Comparison of ENCODE assay signal across 1 cellular context in the genomic region with DNA sequence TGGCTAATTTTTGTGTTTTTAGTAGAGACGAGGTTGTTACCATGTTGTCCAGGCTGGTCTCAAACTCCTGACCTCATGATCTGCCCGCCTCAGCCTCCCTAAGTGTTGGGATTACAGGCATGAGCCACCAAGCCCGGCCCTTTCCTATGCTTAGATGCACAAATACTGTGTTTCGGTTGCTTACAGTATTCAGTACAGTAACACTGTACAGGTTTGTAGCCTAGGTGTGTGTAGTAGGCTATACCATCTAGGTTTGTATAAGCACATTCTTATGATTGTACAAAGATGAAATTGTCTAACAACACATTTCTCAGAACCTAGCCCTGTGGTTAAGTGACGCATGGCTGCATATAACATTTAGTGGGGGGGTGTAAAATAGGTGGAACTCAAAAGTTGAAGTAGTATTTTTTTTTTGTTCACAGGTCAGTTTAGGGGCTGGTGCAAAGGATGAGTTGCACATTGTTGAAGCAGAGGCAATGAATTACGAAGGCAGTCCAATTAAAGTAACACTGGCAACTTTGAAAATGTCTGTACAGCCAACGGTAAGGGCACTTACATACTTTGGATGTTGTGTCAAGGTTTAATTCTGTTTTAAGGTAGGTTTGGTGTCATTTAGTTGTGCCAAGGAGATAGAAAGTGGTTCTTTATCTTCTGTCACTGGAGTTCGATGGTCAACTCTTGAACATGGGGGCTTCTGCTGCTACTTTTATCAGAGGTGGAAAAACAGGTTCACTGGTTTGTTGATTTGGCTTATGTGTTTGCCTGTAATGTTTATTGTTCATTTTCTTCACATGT.
TF ChIP-seq lines count a peak whose summit lies in the region.

No MANE protein-coding gene starts in this region.

TF ChIP-seq in K562, 482 proteins besides CTCF, POLR2A, EP300 and RAD21:
- TF ChIP-seq ZNF76 (CRISPR knock-in tag; IDR thresholded peaks at IDR 0.05; ENCODE audit: borderline replicate concordance) (no peak), DMBX1 (CRISPR knock-in tag; IDR thresholded peaks at IDR 0.05; ENCODE audit: borderline replicate concordance) (no peak), GTF2A2 (tag; IDR thresholded peaks at IDR 0.05) (no peak), MIER1 (IDR thresholded peaks at IDR 0.05; ENCODE audit: low read depth) (no peak), POLR2B (IDR thresholded peaks at IDR 0.05; ENCODE audit: low read depth, partially characterized antibody) (peak; percentile 18), ATF1 (CRISPR knock-in tag; IDR thresholded peaks at IDR 0.05) (no peak), ATF1 (tag; IDR thresholded peaks at IDR 0.05) (0 out of 2 replicates have a peak, but pooled peaks have one; percentile 13), ZNF165 (CRISPR knock-in tag; IDR thresholded peaks at IDR 0.05; ENCODE audit: borderline replicate concordance) (no peak), PML (IDR thresholded peaks at IDR 0.05; ENCODE audit: low read length) (peak; percentile 34; the same call in 1 of the 2 replicates), RFX1 (IDR thresholded peaks at IDR 0.05) (no peak), SUPT5H (IDR thresholded peaks at IDR 0.05) (peak; percentile 13), FOS (IDR thresholded peaks at IDR 0.05; ENCODE audit: extremely low read depth, insufficient read length) (no peak), TCF3 (CRISPR knock-in tag; IDR thresholded peaks at IDR 0.05) (0 out of 2 replicates have a peak, but pooled peaks have one; percentile 10), MED1 (CRISPR knock-in tag; IDR thresholded peaks at IDR 0.05; ENCODE audit: borderline replicate concordance) (no peak), ETV6 (IDR thresholded peaks at IDR 0.05; ENCODE audit: borderline replicate concordance in 1 of 2, low read depth in 2 of 2, low read length in 1 of 2) (no peak), ETV6 (CRISPR knock-in tag; IDR thresholded peaks at IDR 0.05; ENCODE audit: borderline replicate concordance) (0 out of 2 replicates have a peak, but pooled peaks have one; percentile 37), ZNF668 (CRISPR knock-in tag; IDR thresholded peaks at IDR 0.05) (no peak), MTA2 (IDR thresholded peaks at IDR 0.05; ENCODE audit: low read depth) (no peak), KLF13 (tag; IDR thresholded peaks at IDR 0.05; ENCODE audit: borderline replicate concordance, low read depth) (no peak)
- TF ChIP-seq, protein P1, sequence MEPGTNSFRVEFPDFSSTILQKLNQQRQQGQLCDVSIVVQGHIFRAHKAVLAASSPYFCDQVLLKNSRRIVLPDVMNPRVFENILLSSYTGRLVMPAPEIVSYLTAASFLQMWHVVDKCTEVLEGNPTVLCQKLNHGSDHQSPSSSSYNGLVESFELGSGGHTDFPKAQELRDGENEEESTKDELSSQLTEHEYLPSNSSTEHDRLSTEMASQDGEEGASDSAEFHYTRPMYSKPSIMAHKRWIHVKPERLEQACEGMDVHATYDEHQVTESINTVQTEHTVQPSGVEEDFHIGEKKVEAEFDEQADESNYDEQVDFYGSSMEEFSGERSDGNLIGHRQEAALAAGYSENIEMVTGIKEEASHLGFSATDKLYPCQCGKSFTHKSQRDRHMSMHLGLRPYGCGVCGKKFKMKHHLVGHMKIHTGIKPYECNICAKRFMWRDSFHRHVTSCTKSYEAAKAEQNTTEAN (CRISPR knock-in tag; IDR thresholded peaks at IDR 0.05): no peak
- TF ChIP-seq, protein P2, sequence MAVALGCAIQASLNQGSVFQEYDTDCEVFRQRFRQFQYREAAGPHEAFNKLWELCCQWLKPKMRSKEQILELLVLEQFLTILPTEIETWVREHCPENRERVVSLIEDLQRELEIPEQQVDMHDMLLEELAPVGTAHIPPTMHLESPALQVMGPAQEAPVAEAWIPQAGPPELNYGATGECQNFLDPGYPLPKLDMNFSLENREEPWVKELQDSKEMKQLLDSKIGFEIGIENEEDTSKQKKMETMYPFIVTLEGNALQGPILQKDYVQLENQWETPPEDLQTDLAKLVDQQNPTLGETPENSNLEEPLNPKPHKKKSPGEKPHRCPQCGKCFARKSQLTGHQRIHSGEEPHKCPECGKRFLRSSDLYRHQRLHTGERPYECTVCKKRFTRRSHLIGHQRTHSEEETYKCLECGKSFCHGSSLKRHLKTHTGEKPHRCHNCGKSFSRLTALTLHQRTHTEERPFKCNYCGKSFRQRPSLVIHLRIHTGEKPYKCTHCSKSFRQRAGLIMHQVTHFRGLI (CRISPR knock-in tag; IDR thresholded peaks at IDR 0.05): no peak
- TF ChIP-seq, protein P3, sequence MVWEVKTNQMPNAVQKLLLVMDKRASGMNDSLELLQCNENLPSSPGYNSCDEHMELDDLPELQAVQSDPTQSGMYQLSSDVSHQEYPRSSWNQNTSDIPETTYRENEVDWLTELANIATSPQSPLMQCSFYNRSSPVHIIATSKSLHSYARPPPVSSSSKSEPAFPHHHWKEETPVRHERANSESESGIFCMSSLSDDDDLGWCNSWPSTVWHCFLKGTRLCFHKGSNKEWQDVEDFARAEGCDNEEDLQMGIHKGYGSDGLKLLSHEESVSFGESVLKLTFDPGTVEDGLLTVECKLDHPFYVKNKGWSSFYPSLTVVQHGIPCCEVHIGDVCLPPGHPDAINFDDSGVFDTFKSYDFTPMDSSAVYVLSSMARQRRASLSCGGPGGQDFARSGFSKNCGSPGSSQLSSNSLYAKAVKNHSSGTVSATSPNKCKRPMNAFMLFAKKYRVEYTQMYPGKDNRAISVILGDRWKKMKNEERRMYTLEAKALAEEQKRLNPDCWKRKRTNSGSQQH (CRISPR knock-in tag; IDR thresholded peaks at IDR 0.05): no peak
- TF ChIP-seq, protein P4, sequence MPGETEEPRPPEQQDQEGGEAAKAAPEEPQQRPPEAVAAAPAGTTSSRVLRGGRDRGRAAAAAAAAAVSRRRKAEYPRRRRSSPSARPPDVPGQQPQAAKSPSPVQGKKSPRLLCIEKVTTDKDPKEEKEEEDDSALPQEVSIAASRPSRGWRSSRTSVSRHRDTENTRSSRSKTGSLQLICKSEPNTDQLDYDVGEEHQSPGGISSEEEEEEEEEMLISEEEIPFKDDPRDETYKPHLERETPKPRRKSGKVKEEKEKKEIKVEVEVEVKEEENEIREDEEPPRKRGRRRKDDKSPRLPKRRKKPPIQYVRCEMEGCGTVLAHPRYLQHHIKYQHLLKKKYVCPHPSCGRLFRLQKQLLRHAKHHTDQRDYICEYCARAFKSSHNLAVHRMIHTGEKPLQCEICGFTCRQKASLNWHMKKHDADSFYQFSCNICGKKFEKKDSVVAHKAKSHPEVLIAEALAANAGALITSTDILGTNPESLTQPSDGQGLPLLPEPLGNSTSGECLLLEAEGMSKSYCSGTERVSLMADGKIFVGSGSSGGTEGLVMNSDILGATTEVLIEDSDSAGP (CRISPR knock-in tag; IDR thresholded peaks at IDR 0.05): no peak
- TF ChIP-seq, protein P5, sequence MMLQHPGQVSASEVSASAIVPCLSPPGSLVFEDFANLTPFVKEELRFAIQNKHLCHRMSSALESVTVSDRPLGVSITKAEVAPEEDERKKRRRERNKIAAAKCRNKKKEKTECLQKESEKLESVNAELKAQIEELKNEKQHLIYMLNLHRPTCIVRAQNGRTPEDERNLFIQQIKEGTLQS (IDR thresholded peaks at IDR 0.05): no peak
- TF ChIP-seq, protein P5 (CRISPR knock-in tag; conservative IDR thresholded peaks at IDR 0.05): no peak
- TF ChIP-seq, protein P6, sequence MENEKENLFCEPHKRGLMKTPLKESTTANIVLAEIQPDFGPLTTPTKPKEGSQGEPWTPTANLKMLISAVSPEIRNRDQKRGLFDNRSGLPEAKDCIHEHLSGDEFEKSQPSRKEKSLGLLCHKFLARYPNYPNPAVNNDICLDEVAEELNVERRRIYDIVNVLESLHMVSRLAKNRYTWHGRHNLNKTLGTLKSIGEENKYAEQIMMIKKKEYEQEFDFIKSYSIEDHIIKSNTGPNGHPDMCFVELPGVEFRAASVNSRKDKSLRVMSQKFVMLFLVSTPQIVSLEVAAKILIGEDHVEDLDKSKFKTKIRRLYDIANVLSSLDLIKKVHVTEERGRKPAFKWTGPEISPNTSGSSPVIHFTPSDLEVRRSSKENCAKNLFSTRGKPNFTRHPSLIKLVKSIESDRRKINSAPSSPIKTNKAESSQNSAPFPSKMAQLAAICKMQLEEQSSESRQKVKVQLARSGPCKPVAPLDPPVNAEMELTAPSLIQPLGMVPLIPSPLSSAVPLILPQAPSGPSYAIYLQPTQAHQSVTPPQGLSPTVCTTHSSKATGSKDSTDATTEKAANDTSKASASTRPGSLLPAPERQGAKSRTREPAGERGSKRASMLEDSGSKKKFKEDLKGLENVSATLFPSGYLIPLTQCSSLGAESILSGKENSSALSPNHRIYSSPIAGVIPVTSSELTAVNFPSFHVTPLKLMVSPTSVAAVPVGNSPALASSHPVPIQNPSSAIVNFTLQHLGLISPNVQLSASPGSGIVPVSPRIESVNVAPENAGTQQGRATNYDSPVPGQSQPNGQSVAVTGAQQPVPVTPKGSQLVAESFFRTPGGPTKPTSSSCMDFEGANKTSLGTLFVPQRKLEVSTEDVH (IDR thresholded peaks at IDR 0.05; ENCODE audit: low read depth, partially characterized antibody): no peak
- TF ChIP-seq, protein P7, sequence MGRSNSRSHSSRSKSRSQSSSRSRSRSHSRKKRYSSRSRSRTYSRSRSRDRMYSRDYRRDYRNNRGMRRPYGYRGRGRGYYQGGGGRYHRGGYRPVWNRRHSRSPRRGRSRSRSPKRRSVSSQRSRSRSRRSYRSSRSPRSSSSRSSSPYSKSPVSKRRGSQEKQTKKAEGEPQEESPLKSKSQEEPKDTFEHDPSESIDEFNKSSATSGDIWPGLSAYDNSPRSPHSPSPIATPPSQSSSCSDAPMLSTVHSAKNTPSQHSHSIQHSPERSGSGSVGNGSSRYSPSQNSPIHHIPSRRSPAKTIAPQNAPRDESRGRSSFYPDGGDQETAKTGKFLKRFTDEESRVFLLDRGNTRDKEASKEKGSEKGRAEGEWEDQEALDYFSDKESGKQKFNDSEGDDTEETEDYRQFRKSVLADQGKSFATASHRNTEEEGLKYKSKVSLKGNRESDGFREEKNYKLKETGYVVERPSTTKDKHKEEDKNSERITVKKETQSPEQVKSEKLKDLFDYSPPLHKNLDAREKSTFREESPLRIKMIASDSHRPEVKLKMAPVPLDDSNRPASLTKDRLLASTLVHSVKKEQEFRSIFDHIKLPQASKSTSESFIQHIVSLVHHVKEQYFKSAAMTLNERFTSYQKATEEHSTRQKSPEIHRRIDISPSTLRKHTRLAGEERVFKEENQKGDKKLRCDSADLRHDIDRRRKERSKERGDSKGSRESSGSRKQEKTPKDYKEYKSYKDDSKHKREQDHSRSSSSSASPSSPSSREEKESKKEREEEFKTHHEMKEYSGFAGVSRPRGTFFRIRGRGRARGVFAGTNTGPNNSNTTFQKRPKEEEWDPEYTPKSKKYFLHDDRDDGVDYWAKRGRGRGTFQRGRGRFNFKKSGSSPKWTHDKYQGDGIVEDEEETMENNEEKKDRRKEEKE (IDR thresholded peaks at IDR 0.05; ENCODE audit: borderline replicate concordance in 1 of 2, control insufficient read depth in 1 of 2, low read depth in 2 of 2, low read length in 1 of 2): peak in 1 of 2 experiments; percentile 50; a peak in 1 of 4 replicates
